ENCODE assay signal across 8 cellular contexts in genomic region chr12:50786498-50787231, GRCh38. TPM values are rescaled to one million over a fixed set of nuclear protein-coding genes. Genes with fewer than 3 reads are reported as not detected.
DNase-seq lines count a peak whose midpoint lies in the region; ATAC-seq and TF ChIP-seq lines count a peak whose summit lies in the region.
"Had no signal": no experiment of that assay in that cellular context is flagged by ENCODE, and none has a peak within 500 bp of the region (broad histone marks: within the 10 kb centered on the region; RNA-seq: fewer than 3 reads in every experiment).

No MANE protein-coding gene starts in this region.

- no peaks in the 10 kb centered on the region for H3K9me3 ChIP-seq in SJSA1 (replicated peaks)

- H3K4me3 Mint-ChIP-seq in GM23338: no peak overlapping the region; the same call in 2 of the 3 replicates
- H3K4me3 Mint-ChIP-seq: activated T-helper 1 cell treated with anti-CD3 and anti-CD28 coated beads, Interleukin-12 subunit alpha, Interleukin-12 subunit beta, Interleukin-2, Interleukin-4 antibody, amounts not matched to agents 30 ng/mL and 10 ng/mL and 1 ng/mL, durations not matched to agents 14 hours and 24 hours and 36 hours had no signal

- H3K27ac Mint-ChIP-seq in GM23338: no peak overlapping the region
- H3K27ac Mint-ChIP-seq: activated T-helper 1 cell treated with anti-CD3 and anti-CD28 coated beads, Interleukin-12 subunit alpha, Interleukin-12 subunit beta, Interleukin-2, Interleukin-4 antibody, amounts not matched to agents 30 ng/mL and 10 ng/mL and 1 ng/mL, durations not matched to agents 14 hours and 24 hours and 36 hours had no signal

- H3K36me3 ChIP-seq in GM23338 (ENCODE audit: insufficient read depth): no peaks in the 10 kb centered on the region
- H3K36me3 ChIP-seq in SJSA1: peaks cover 13% of the 10 kb centered on the region

- H3K79me2 ChIP-seq in GM23338 (replicated peaks; ENCODE audit: insufficient read depth): peaks cover 45% of the 10 kb centered on the region

- H2AFZ ChIP-seq in GM23338: no peak overlapping the region

- H3K4me1 Mint-ChIP-seq in GM23338: no peaks in the 10 kb centered on the region

- DNase-seq in GM23338 (ENCODE audit: low spot score): peak; percentile 14
- DNase-seq in SJSA1 (ENCODE audit: low read depth in 1 of 2, low spot score in 2 of 2): peak; percentile 90 to 98
- DNase-seq in foreskin fibroblast: peak; percentile 90 to 93
- no peak for DNase-seq in COLO668 (lab: John Stamatoyannopoulos, UW; ENCODE audit: unreplicated experiment)

- H3K27me3 ChIP-seq in GM23338 (ENCODE audit: insufficient read depth): no peaks in the 10 kb centered on the region
- H3K27me3 ChIP-seq in SJSA1 (replicated peaks): no peaks in the 10 kb centered on the region

- peaks cover 35% of the 10 kb centered on the region for H3K36me3 Mint-ChIP-seq in GM23338 (ENCODE audit: low read depth)

- H3K9me2 ChIP-seq in GM23338 (ENCODE audit: insufficient read depth): no peaks in the 10 kb centered on the region

- H3K27ac ChIP-seq in GM23338 (ENCODE audit: low read depth) (no peak overlapping the region), SJSA1 (peak overlapping the region; percentile 99), skin epidermis (peak overlapping the region in 16 of 21 experiments; percentile 8 to 81 (median 52))

- H3K4me1 ChIP-seq in GM23338 (ENCODE audit: insufficient read depth) (0 out of 2 replicates have a peak, but pooled peaks cover 6% of the 10 kb centered on the region), SJSA1 (replicated peaks) (peaks cover 55% of the 10 kb centered on the region)

- no peaks in the 10 kb centered on the region for H3F3A ChIP-seq in GM23338 (replicated peaks; ENCODE audit: low read depth)

- ATAC-seq in GM23338 (no peak), HG03432 (IDR thresholded peaks at IDR 0.05; ENCODE audit: unreplicated experiment) (no peak), GM21360 (IDR thresholded peaks at IDR 0.05; ENCODE audit: unreplicated experiment) (no peak)

- no peak overlapping the region for H3K4me3 ChIP-seq in GM23338
- no peak overlapping the region for H3K4me3 ChIP-seq in SJSA1
- no peak overlapping the region for H3K4me3 ChIP-seq in foreskin fibroblast (ENCODE audit: low read depth in 1 of 2, low read length in 2 of 2)
- no peak overlapping the region for H3K4me3 ChIP-seq in skin epidermis

- H3K27me3 Mint-ChIP-seq in GM23338 (ENCODE audit: insufficient read depth, low read depth, poor library complexity): peaks cover 2% of the 10 kb centered on the region

- peaks cover 11% of the 10 kb centered on the region; the same call in 2 of the 3 replicates for H3K9me3 Mint-ChIP-seq in GM23338

- no peak overlapping the region for H3K4me2 ChIP-seq in GM23338

- H4K20me1 ChIP-seq in GM23338 (replicated peaks; ENCODE audit: insufficient read depth): peaks cover 13% of the 10 kb centered on the region; the same call in 1 of the 2 replicates

- TF ChIP-seq CTCF in GM23338 (conservative IDR thresholded peaks at IDR 0.05; ENCODE audit: low read depth in 2 of 2) (no peak), foreskin fibroblast (IDR thresholded peaks at IDR 0.05; ENCODE audit: low read depth, low read length) (no peak)

TF ChIP-seq in GM23338, 12 proteins besides CTCF, POLR2A, EP300 and RAD21 (continues in another document):
- TF ChIP-seq NANOG (IDR thresholded peaks at IDR 0.05; ENCODE audit: borderline replicate concordance) (no peak), EZH2 (IDR thresholded peaks at IDR 0.05; ENCODE audit: low read depth, unreplicated experiment) (no peak), JUNB (IDR thresholded peaks at IDR 0.05; ENCODE audit: unreplicated experiment) (no peak), ZNF331 (CRISPR knock-in tag; IDR thresholded peaks at IDR 0.05; ENCODE audit: low read depth) (no peak), ETS1 (IDR thresholded peaks at IDR 0.05) (no peak), ZNF114 (CRISPR knock-in tag; IDR thresholded peaks at IDR 0.05) (no peak), CREB1 (CRISPR knock-in tag; IDR thresholded peaks at IDR 0.05; ENCODE audit: low read depth) (no peak), ZNF462 (CRISPR knock-in tag; IDR thresholded peaks at IDR 0.05) (no peak), STAT1 (IDR thresholded peaks at IDR 0.05; ENCODE audit: unreplicated experiment) (no peak), POLR2AphosphoS5 (IDR thresholded peaks at IDR 0.05; ENCODE audit: low read depth) (no peak)

RNA-seq across cellular contexts. Expression of gene ATF1, which starts 22.8 kb away (rescaled TPM):
- total RNA-seq in GM23338 (2014; rRNA removed; shearing (Covaris generic)): 17.5 and 20.4 TPM in 2 replicates
- 21.2 and 22.7 TPM in 2 replicates for polyA plus RNA-seq in GM23338 (2016; fragmentation: Nextera tagmentation; extraction: Ambion mirVana)
- total RNA-seq in SJSA1 (2014; rRNA removed; shearing (Covaris generic)): 36.9 and 38.1 TPM in 2 replicates

RNA-seq across cellular contexts. Expression of gene TMPRSS12, which starts 56.1 kb away (rescaled TPM):
- not detected in 2 replicates for total RNA-seq in GM23338 (2014; rRNA removed; shearing (Covaris generic))
- not detected in 2 replicates for polyA plus RNA-seq in GM23338 (2016; fragmentation: Nextera tagmentation; extraction: Ambion mirVana)
- not detected in 2 replicates for total RNA-seq in SJSA1 (2014; rRNA removed; shearing (Covaris generic))
- total RNA-seq: activated T-helper 1 cell treated with anti-CD3 and anti-CD28 coated beads, Interleukin-12 subunit alpha, Interleukin-12 subunit beta, Interleukin-2, Interleukin-4 antibody, amounts not matched to agents 30 ng/mL and 10 ng/mL and 1 ng/mL, durations not matched to agents 14 hours and 24 hours and 36 hours had no signal
